ENCODE assay signal across 24 cellular contexts in the genomic region with DNA sequence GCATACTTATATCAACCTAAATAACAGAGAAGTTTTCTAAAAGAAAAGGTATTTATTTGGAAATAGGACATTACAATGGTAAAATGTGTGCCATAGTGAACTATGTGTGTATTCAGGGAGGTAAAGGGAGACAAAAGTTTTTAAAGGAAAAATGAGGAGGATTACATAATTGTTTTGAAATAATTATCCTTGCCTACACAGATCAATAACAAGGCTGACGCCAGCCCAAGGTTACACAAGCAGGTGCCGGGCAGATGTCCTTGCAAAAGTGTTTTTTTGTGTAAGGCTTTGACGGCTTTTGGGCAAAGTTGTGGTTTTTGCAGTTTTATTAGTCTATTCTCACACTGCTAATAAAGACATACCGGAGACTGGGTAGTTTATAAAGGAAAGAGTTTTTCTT. TPM values are rescaled to one million over a fixed set of nuclear protein-coding genes. Genes with fewer than 3 reads are reported as not detected.
DNase-seq lines count a peak whose midpoint lies in the region; ATAC-seq, FAIRE-seq and TF ChIP-seq lines count a peak whose summit lies in the region.
"Had no signal": no experiment of that assay in that cellular context is flagged by ENCODE, and none has a peak within 500 bp of the region (broad histone marks: within the 10 kb centered on the region; RNA-seq: fewer than 3 reads in every experiment).

No MANE protein-coding gene starts in this region.

- no peak overlapping the region for H3K4me3 Mint-ChIP-seq in activated T-helper 2 cell treated with anti-CD3 and anti-CD28 coated beads, Interferon-gamma antibody, Interleukin-2, Interleukin-4, amounts not matched to agents 10 μg/mL and 5 μg/mL and 100 μg/mL, durations not matched to agents 14 hours and 24 hours and 36 hours (ENCODE audit: low read depth)
- H3K4me3 Mint-ChIP-seq: CD14-positive monocyte; CD4-positive, alpha-beta T cell; CD8-positive, alpha-beta memory T cell; HFFc6 had no signal

- POLR2A ChIA-PET in A549 (lab: Yijun Ruan, JAX): no interaction called here

- H3K9me3 Mint-ChIP-seq in activated T-helper 2 cell treated with anti-CD3 and anti-CD28 coated beads, Interferon-gamma antibody, Interleukin-2, Interleukin-4, amounts not matched to agents 10 μg/mL and 5 μg/mL and 100 μg/mL, durations not matched to agents 14 hours and 24 hours and 36 hours: no peaks in the 10 kb centered on the region
- H3K9me3 Mint-ChIP-seq: CD4-positive, alpha-beta T cell had no signal

- TF ChIP-seq EP300 in A549 (IDR thresholded peaks at IDR 0.05): no peak

- H3K4me1 Mint-ChIP-seq in activated T-helper 2 cell treated with anti-CD3 and anti-CD28 coated beads, Interferon-gamma antibody, Interleukin-2, Interleukin-4, amounts not matched to agents 10 μg/mL and 5 μg/mL and 100 μg/mL, durations not matched to agents 14 hours and 24 hours and 36 hours (ENCODE audit: low read depth): no peaks in the 10 kb centered on the region
- H3K4me1 Mint-ChIP-seq: CD14-positive monocyte; CD8-positive, alpha-beta memory T cell had no signal

- H3K9me3 ChIP-seq in A549 (no peaks in the 10 kb centered on the region; the same call in 2 of the 3 replicates), right lobe of liver (no peaks in the 10 kb centered on the region), osteoblast (ENCODE audit: low read depth, low read length) (no peaks in the 10 kb centered on the region)
- H3K9me3 ChIP-seq: BE2C; BLaER1 treated with 17β-estradiol and CSF1 and Interleukin-3, amounts not matched to agents 10 nM and 100 nM; HAP-1 had no signal

- H3K27ac ChIP-seq in A549 (no peak overlapping the region), right lobe of liver (peak overlapping the region in 2 of 3 donors; percentile 60 to 74), osteoblast (ENCODE audit: low read depth, low read length) (no peak overlapping the region)
- H3K27ac ChIP-seq: BLaER1 treated with 17β-estradiol and CSF1 and Interleukin-3, amounts not matched to agents 10 nM and 100 nM had no signal

- intact Hi-C loops in right lobe of liver (cut with DNase I): no loop called here
- intact Hi-C loops in activated T-helper 2 cell treated with anti-CD3 and anti-CD28 coated beads, Interferon-gamma antibody, Interleukin-2, Interleukin-4, amounts not matched to agents 10 μg/mL and 5 μg/mL and 100 μg/mL, durations not matched to agents 14 hours and 24 hours and 36 hours (cut with micrococcal nuclease): no loop called here

- TF ChIP-seq POLR2A in A549 (IDR thresholded peaks at IDR 0.05; ENCODE audit: low read length) (no peak), right lobe of liver (IDR thresholded peaks at IDR 0.05) (no peak)

- TF ChIP-seq CTCF in A549 (IDR thresholded peaks at IDR 0.05): no peak
- TF ChIP-seq CTCF in AG10803 (conservative IDR thresholded peaks at IDR 0.05; ENCODE audit: low read length): no peak
- TF ChIP-seq CTCF in right lobe of liver (IDR thresholded peaks at IDR 0.05): no peak
- no peak for TF ChIP-seq CTCF in osteoblast (IDR thresholded peaks at IDR 0.05; ENCODE audit: extremely low read depth, low read depth, low read length)

- ATAC-seq in A549: no peak
- peak; percentile 79 for ATAC-seq in left lobe of liver
- peak; percentile 68 to 90 (median 79) for ATAC-seq in right lobe of liver

- peaks cover 7% of the 10 kb centered on the region for H3K27me3 Mint-ChIP-seq in activated T-helper 2 cell treated with anti-CD3 and anti-CD28 coated beads, Interferon-gamma antibody, Interleukin-2, Interleukin-4, amounts not matched to agents 10 μg/mL and 5 μg/mL and 100 μg/mL, durations not matched to agents 14 hours and 24 hours and 36 hours (ENCODE audit: low read depth)

- FAIRE-seq in A549 (lab: Jason Lieb, UNC): peak; percentile 46
- FAIRE-seq: D721Med, GM12891, GM18507, H54 had no signal

- TF ChIP-seq RAD21 in A549 (conservative IDR thresholded peaks at IDR 0.05 in 1 of 2, IDR thresholded peaks at IDR 0.05 in 1 of 2): no peak

- no peaks in the 10 kb centered on the region for H3K27me3 ChIP-seq in right lobe of liver
- peaks cover 14% of the 10 kb centered on the region for H3K27me3 ChIP-seq in osteoblast (ENCODE audit: insufficient read depth, low read length)
- H3K27me3 ChIP-seq: BE2C; BLaER1 treated with 17β-estradiol and CSF1 and Interleukin-3, amounts not matched to agents 10 nM and 100 nM had no signal

- H3K27ac Mint-ChIP-seq in activated T-helper 2 cell treated with anti-CD3 and anti-CD28 coated beads, Interferon-gamma antibody, Interleukin-2, Interleukin-4, amounts not matched to agents 10 μg/mL and 5 μg/mL and 100 μg/mL, durations not matched to agents 14 hours and 24 hours and 36 hours: no peak overlapping the region
- H3K27ac Mint-ChIP-seq: CD4-positive, alpha-beta T cell; CD8-positive, alpha-beta memory T cell; HFFc6 had no signal

- H3K36me3 ChIP-seq in right lobe of liver (no peaks in the 10 kb centered on the region), osteoblast (ENCODE audit: insufficient read depth, low read length) (no peaks in the 10 kb centered on the region)
- H3K36me3 ChIP-seq: BE2C; BLaER1 treated with 17β-estradiol and CSF1 and Interleukin-3, amounts not matched to agents 10 nM and 100 nM; HAP-1 had no signal

- DNase-seq in A549 (ENCODE audit: low read depth in 1 of 2, low spot score in 1 of 2): no peak
- DNase-seq in AG10803 (ENCODE audit: low read depth): peak; percentile 26
- DNase-seq in left lobe of liver (ENCODE audit: low spot score): peak; percentile 74
- DNase-seq in right lobe of liver: peak; percentile 57 to 77 (median 69)
- DNase-seq in osteoblast (ENCODE audit: insufficient read length, low spot score, missing footprints): no peak
- no peak for DNase-seq in NCI-H2227 (lab: John Stamatoyannopoulos, UW; ENCODE audit: unreplicated experiment)
- DNase-seq in UCSD-AML1 (lab: John Stamatoyannopoulos, UW; ENCODE audit: unreplicated experiment): no peak
- no peak for DNase-seq in activated T-helper 2 cell treated with anti-CD3 and anti-CD28 coated beads, Interferon-gamma antibody, Interleukin-2, Interleukin-4, amounts not matched to agents 10 μg/mL and 5 μg/mL and 100 μg/mL, durations not matched to agents 14 hours and 24 hours and 36 hours (ENCODE audit: low spot score)
- DNase-seq: AML-193; BE2C; CD4-positive, alpha-beta T cell; CD8-positive, alpha-beta memory T cell; DMS53; DMS79 treated with DMSO at 0.1 percent for 48 hours; GF-D8; GOT3; HFFc6 had no signal

- H3K79me2 ChIP-seq in osteoblast (ENCODE audit: insufficient read depth, low read length): no peaks in the 10 kb centered on the region

- H3K4me3 ChIP-seq in A549: no peak overlapping the region
- no peak overlapping the region for H3K4me3 ChIP-seq in AG10803 (ENCODE audit: low read length)
- no peak overlapping the region for H3K4me3 ChIP-seq in right lobe of liver
- no peak overlapping the region for H3K4me3 ChIP-seq in osteoblast (ENCODE audit: insufficient read depth, low read length)
- H3K4me3 ChIP-seq: BLaER1 treated with 17β-estradiol and CSF1 and Interleukin-3, amounts not matched to agents 10 nM and 100 nM; HAP-1 had no signal

- H3K4me1 ChIP-seq in A549 (no peaks in the 10 kb centered on the region), right lobe of liver (no peaks in the 10 kb centered on the region), osteoblast (ENCODE audit: insufficient read depth, low read length) (no peaks in the 10 kb centered on the region)
- H3K4me1 ChIP-seq: BE2C; BLaER1 treated with 17β-estradiol and CSF1 and Interleukin-3, amounts not matched to agents 10 nM and 100 nM; HAP-1 had no signal

- no peaks in the 10 kb centered on the region for H4K20me1 ChIP-seq in osteoblast (ENCODE audit: insufficient read depth, low read length)
- H4K20me1 ChIP-seq: BLaER1 treated with 17β-estradiol and CSF1 and Interleukin-3, amounts not matched to agents 10 nM and 100 nM had no signal

- H3K4me2 ChIP-seq in A549: no peak overlapping the region
- H3K4me2 ChIP-seq in osteoblast (ENCODE audit: insufficient read depth, low read length): no peak overlapping the region
- H3K4me2 ChIP-seq: BLaER1 treated with 17β-estradiol and CSF1 and Interleukin-3, amounts not matched to agents 10 nM and 100 nM had no signal

- CTCF ChIA-PET in A549 (lab: Yijun Ruan, JAX): interaction anchor here (3.1 kb wide), 1 partner anchor 82 kb away, joined by 17 read pairs; no protein-coding TSS in a partner anchor

- WGBS in A549 (ENCODE audit: missing lambda C conversion rate): 78% methylated on average over 4 of the region's 4 CpGs
- 23% methylated on average over 4 of the region's 4 CpGs for WGBS in right lobe of liver (ENCODE audit: insufficient coverage, low coverage, low lambda C conversion rate, missing lambda C conversion rate)

- H2AFZ ChIP-seq in osteoblast (ENCODE audit: low read length): no peak overlapping the region

- H3K36me3 Mint-ChIP-seq in activated T-helper 2 cell treated with anti-CD3 and anti-CD28 coated beads, Interferon-gamma antibody, Interleukin-2, Interleukin-4, amounts not matched to agents 10 μg/mL and 5 μg/mL and 100 μg/mL, durations not matched to agents 14 hours and 24 hours and 36 hours (ENCODE audit: low read depth): no peaks in the 10 kb centered on the region
- H3K36me3 Mint-ChIP-seq: CD14-positive monocyte had no signal

TF ChIP-seq in A549, 52 proteins besides CTCF, POLR2A, EP300 and RAD21 (continues in another document):
- TF ChIP-seq POLR2AphosphoS2 (conservative IDR thresholded peaks at IDR 0.05; ENCODE audit: low read length): no peak
- TF ChIP-seq, protein P1, sequence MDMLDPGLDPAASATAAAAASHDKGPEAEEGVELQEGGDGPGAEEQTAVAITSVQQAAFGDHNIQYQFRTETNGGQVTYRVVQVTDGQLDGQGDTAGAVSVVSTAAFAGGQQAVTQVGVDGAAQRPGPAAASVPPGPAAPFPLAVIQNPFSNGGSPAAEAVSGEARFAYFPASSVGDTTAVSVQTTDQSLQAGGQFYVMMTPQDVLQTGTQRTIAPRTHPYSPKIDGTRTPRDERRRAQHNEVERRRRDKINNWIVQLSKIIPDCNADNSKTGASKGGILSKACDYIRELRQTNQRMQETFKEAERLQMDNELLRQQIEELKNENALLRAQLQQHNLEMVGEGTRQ (IDR thresholded peaks at IDR 0.05): no peak

RNA-seq across cellular contexts. Expression of a gene that starts 22.7 kb away (rescaled TPM):
- polyA plus RNA-seq in A549 (2011; rRNA removed) (73.0 and 83.9 TPM in 2 replicates), A549 (2017; fragmentation: RNase III; extraction: RNeasy Plus Mini Kit Qiagen cat#74134 plus additional on column Dnase treatment) (29.1 to 36.0 TPM (median 32.8 TPM) in 3 replicates)
- 22.5 and 28.4 TPM in 2 replicates for polyA plus RNA-seq in A549 (2012; cell fraction: cytosol; rRNA removed)
- 25.8 and 35.9 TPM in 2 replicates for polyA plus RNA-seq in A549 (2012; cell fraction: nucleus; rRNA removed)
- 112 and 123 TPM in 2 replicates for polyA minus RNA-seq in A549 (2011; rRNA and poly(A)+ RNA removed)
- total RNA-seq in left lobe of liver (11.0 TPM), right lobe of liver (10 to 100 TPM in 4 of 6 experiments, 1 to 10 TPM in 2; 8.9 to 13.5 (median 10.4) TPM), osteoblast (14.8 and 18.3 TPM in 2 replicates)
- 22.8 and 23.1 TPM in 2 replicates for total RNA-seq in activated T-helper 2 cell treated with anti-CD3 and anti-CD28 coated beads, Interferon-gamma antibody, Interleukin-2, Interleukin-4, amounts not matched to agents 10 μg/mL and 5 μg/mL and 100 μg/mL, durations not matched to agents 14 hours and 24 hours and 36 hours

Comparison
In these comparisons a context has a peak if more than half of its experiments do, and no peak if none do; other contexts are left out.
1. ATAC-seq: peak in left lobe of liver (single experiment) and right lobe of liver (4 of 4); none in A549 (0 of 2).
2. DNase-seq: peak in AG10803 (single experiment), left lobe of liver (single experiment) and right lobe of liver (3 of 3); none in A549 (0 of 2), osteoblast (single experiment), NCI-H2227 (single experiment), UCSD-AML1 (single experiment) and activated T-helper 2 cell treated with anti-CD3 and anti-CD28 coated beads, Interferon-gamma antibody, Interleukin-2, Interleukin-4, amounts not matched to agents 10 μg/mL and 5 μg/mL and 100 μg/mL, durations not matched to agents 14 hours and 24 hours and 36 hours (single experiment).
3. H3K27ac ChIP-seq: peak in right lobe of liver (2 of 3); none in A549 (0 of 2) and osteoblast (single experiment).